In genomic region chr2:120104002-120104467, GRCh38 we compare ENCODE assay signal across 12 cellular contexts.
A peak's percentile ranks its signal among the peaks of the same experiment; 100 is the strongest.
DNase-seq lines count a peak whose midpoint lies in the region; ATAC-seq, FAIRE-seq and TF ChIP-seq lines count a peak whose summit lies in the region.
"Had no signal": no experiment of that assay in that cellular context is flagged by ENCODE, and none has a peak within 500 bp of the region (broad histone marks: within the 10 kb centered on the region; RNA-seq: fewer than 3 reads in every experiment).

No MANE protein-coding gene starts in this region.

- no peak overlapping the region for H3K56ac ChIP-seq in H9 (ENCODE audit: insufficient read length, low read depth, low read length)

- H3K23ac ChIP-seq in H9 (ENCODE audit: insufficient read length, low read depth, low read length) = no peak overlapping the region

- no peak overlapping the region; a peak in 1 of 7 replicates for H3K27ac Mint-ChIP-seq in H9
- H3K27ac Mint-ChIP-seq: endodermal cell had no signal

- H3T11ph ChIP-seq in H9 (ENCODE audit: low read length) = no peak overlapping the region

- H4K20me1 ChIP-seq in H9 (ENCODE audit: control insufficient read depth, insufficient read depth, insufficient read length) = no peaks in the 10 kb centered on the region

- no peaks in the 10 kb centered on the region for H3K27me3 Mint-ChIP-seq in H9 (ENCODE audit: low read depth)

- H3K4me3 Mint-ChIP-seq in H9 = no peak overlapping the region
- H3K4me3 Mint-ChIP-seq: endodermal cell had no signal

- H2BK120ac ChIP-seq in H9 (ENCODE audit: low read depth, low read length, poor library complexity, severe bottlenecking) = no peak overlapping the region

- no peak overlapping the region for H3K9ac ChIP-seq in H9 (ENCODE audit: extremely low read depth, insufficient read length, low read length)

- H3K4ac ChIP-seq in H9 (ENCODE audit: low read depth, low read length) = no peak overlapping the region

- H3K4me1 Mint-ChIP-seq in H9 = no peaks in the 10 kb centered on the region

- H4K5ac ChIP-seq in H9 (ENCODE audit: insufficient read length, low read depth, low read length) = no peak overlapping the region

- H3K14ac ChIP-seq in H9 (ENCODE audit: insufficient read depth, low read length) = no peak overlapping the region

- no peak overlapping the region for H2AFZ ChIP-seq in H9 (ENCODE audit: low read length)

- H2BK20ac ChIP-seq in H9 (ENCODE audit: low read depth, low read length, poor library complexity, severe bottlenecking) = no peak overlapping the region

- no CpG with 5 or more reads among the region's 4 CpGs for WGBS in H9 (ENCODE audit: extremely low coverage, insufficient read length, low lambda C conversion rate)

- H3K79me2 ChIP-seq in H9 (ENCODE audit: insufficient read depth, low read length) = no peaks in the 10 kb centered on the region

- H3K23me2 ChIP-seq in H9 (ENCODE audit: insufficient read length, low read depth, low read length, poor library complexity, severe bottlenecking) = no peaks in the 10 kb centered on the region

- ATAC-seq in esophagus mucosa = peak; percentile 26
- ATAC-seq in HG03342 (IDR thresholded peaks at IDR 0.05; ENCODE audit: unreplicated experiment) = no peak

- peaks cover 0 to 22% (median 15%) of the 10 kb centered on the region in 3 experiments; a peak in 5 of 7 replicates for H3K36me3 Mint-ChIP-seq in H9 (ENCODE audit: insufficient read depth in 1 of 3, low read depth in 3 of 3)

- DNase-seq in GM12892 (ENCODE audit: insufficient read length) = no peak
- peak; percentile 47 for DNase-seq in RKO (ENCODE audit: low spot score)
- peak; percentile 39 for DNase-seq in retinal pigment epithelial cell (ENCODE audit: low read depth)
- no peak for DNase-seq in H9
- no peak for DNase-seq in KG1 (lab: John Stamatoyannopoulos, UW)
- DNase-seq in inferior parietal cortex (ENCODE audit: extremely low spot score) = no peak
- DNase-seq: adrenal gland, endodermal cell, NCI-H2227 treated with DMSO at 0.1 percent for 48 hours, sigmoid colon had no signal

- no peaks in the 10 kb centered on the region for H3K27me3 ChIP-seq in H9 (ENCODE audit: insufficient read depth, low read length)
- H3K27me3 ChIP-seq: adrenal gland, sigmoid colon had no signal

- no peak overlapping the region for H3K27ac ChIP-seq in H9 (ENCODE audit: insufficient read length, low read depth, low read length)
- H3K27ac ChIP-seq: adrenal gland, sigmoid colon had no signal

- peak; percentile 42 for FAIRE-seq in GM12892 (lab: Jason Lieb, UNC)

- H3K4me2 ChIP-seq in H9 (ENCODE audit: insufficient read depth, insufficient read length, low read length) = no peak overlapping the region

- H3K4me3 ChIP-seq in retinal pigment epithelial cell (ENCODE audit: low read length) = no peak overlapping the region
- H3K4me3 ChIP-seq: adrenal gland, sigmoid colon had no signal

- H3K4me1 ChIP-seq in H9 (ENCODE audit: insufficient read depth, low read length) = no peaks in the 10 kb centered on the region

- no peak for TF ChIP-seq POLR2A in GM12892 (IDR thresholded peaks at IDR 0.05; ENCODE audit: low read depth, low read length)

- H2BK15ac ChIP-seq in H9 (ENCODE audit: low read depth, low read length) = no peak overlapping the region

- no peak overlapping the region for H4K8ac ChIP-seq in H9 (replicated peaks; ENCODE audit: insufficient read length, low read depth, low read length)

- no peak overlapping the region for H2BK5ac ChIP-seq in H9 (ENCODE audit: insufficient read length, low read length)

- TF ChIP-seq CTCF in retinal pigment epithelial cell (conservative IDR thresholded peaks at IDR 0.05; ENCODE audit: low read depth, low read length) = no peak
- no peak for TF ChIP-seq CTCF in H9 (conservative IDR thresholded peaks at IDR 0.05)

- H4K91ac ChIP-seq in H9 (ENCODE audit: insufficient read length, low read depth, low read length) = no peak overlapping the region

- H3K79me1 ChIP-seq in H9 (ENCODE audit: insufficient read depth, low read depth, low read length, poor library complexity, severe bottlenecking) = no peaks in the 10 kb centered on the region

- no peaks in the 10 kb centered on the region for H3K9me3 ChIP-seq in H9 (ENCODE audit: control insufficient read depth, low read depth, low read length)
- H3K9me3 ChIP-seq: adrenal gland, sigmoid colon had no signal

- H2BK12ac ChIP-seq in H9 (ENCODE audit: insufficient read length, low read depth, low read length) = no peak overlapping the region

- H3K18ac ChIP-seq in H9 (ENCODE audit: insufficient read length, low read depth, low read length) = no peak overlapping the region

- H2AK5ac ChIP-seq in H9 (ENCODE audit: insufficient read length, low read length) = no peak overlapping the region

- H3K9me3 Mint-ChIP-seq in H9 = no peaks in the 10 kb centered on the region
- H3K9me3 Mint-ChIP-seq: endodermal cell had no signal

Comparison
In these comparisons a context has a peak if more than half of its experiments do, and no peak if none do; other contexts are left out.
1. DNase-seq: peak in RKO (single experiment) and retinal pigment epithelial cell (single experiment); none in GM12892 (single experiment), H9 (single experiment), KG1 (single experiment) and inferior parietal cortex (single experiment).